8 cellular contexts compared by ENCODE assay signal in the genomic region with DNA sequence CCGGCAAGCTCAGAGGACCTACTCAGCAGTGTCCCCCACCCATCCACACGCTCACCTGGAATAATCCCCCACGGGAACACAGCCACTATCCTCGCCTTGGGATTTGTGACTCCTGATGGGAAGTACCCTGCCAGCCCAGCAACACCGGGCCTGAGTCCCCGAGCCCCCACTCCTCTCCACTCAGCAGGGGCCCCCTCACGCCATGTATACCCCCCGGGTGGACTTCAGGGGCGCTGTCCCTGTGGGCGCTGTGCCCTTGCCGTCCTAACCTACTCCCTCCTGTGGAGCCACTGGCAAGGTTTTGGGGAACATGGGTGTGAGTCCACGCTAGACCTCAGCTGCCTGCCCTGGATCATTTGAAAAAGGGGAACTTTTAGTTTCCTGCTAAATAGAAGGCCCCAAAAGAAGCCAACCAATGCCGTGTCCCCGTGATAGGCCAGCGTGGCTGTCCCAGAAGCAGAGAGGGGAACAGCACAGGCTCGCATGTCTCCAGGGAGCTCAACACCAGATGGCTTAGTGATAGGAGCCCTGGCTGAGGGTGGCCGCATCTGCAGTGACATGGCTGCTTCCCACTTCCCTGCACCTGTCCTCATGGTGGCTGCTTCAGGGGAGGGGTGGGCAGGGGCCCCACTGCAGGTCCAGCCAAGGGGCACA.
DNase-seq lines count a peak whose midpoint lies in the region; ATAC-seq and TF ChIP-seq lines count a peak whose summit lies in the region.

No MANE protein-coding gene starts in this region.

- TF ChIP-seq POLR2A in upper lobe of left lung (IDR thresholded peaks at IDR 0.05): peak in 1 of 4 donors; percentile 52

- H3K36me3 ChIP-seq in heart right ventricle (peaks cover 0 to 4% (median 0%) of the 10 kb centered on the region in 9 donors), left ventricle myocardium inferior (no peaks in the 10 kb centered on the region), upper lobe of left lung (no peaks in the 10 kb centered on the region)

- no peaks in the 10 kb centered on the region for H3K27me3 ChIP-seq in heart right ventricle
- no peaks in the 10 kb centered on the region for H3K27me3 ChIP-seq in left ventricle myocardium inferior (ENCODE audit: low read depth)
- H3K27me3 ChIP-seq in upper lobe of left lung: no peaks in the 10 kb centered on the region

- no peak for ATAC-seq in Right ventricle myocardium inferior
- ATAC-seq in heart right ventricle: no peak
- peak; percentile 11 to 17 for ATAC-seq in upper lobe of left lung (ENCODE audit: low FRiP score in 2 of 2)
- no peak for ATAC-seq in activated T-cell treated with anti-CD3 and anti-CD28 coated beads, Interleukin-2, amount 50 U/mL, for 72 hours (replicated peaks in 1 of 2)
- no peak for ATAC-seq in HG02840 (IDR thresholded peaks at IDR 0.05; ENCODE audit: low FRiP score, unreplicated experiment)

- H3K27ac ChIP-seq in heart right ventricle (peak overlapping the region in 3 of 10 donors; percentile 31 to 98 (median 80)), left ventricle myocardium inferior (replicated peaks) (peak overlapping the region; percentile 80), upper lobe of left lung (peak overlapping the region; percentile 83 to 96 (median 89))

- H3K4me1 Mint-ChIP-seq in activated T-cell treated with anti-CD3 and anti-CD28 coated beads, Interleukin-2, amount 50 U/mL, for 72 hours (ENCODE audit: low read depth): peaks cover 56% of the 10 kb centered on the region

- 77 to 87% methylated on average over 17 of the region's 17 CpGs for whole genome bisulfite sequencing in heart right ventricle, 2 donors
- WGBS in upper lobe of left lung, 2 donors: 74% methylated on average over 8 to 12 of the region's 17 CpGs

- H3K36me3 Mint-ChIP-seq in activated T-cell treated with anti-CD3 and anti-CD28 coated beads, Interleukin-2, amount 50 U/mL, for 72 hours (ENCODE audit: insufficient read depth in 2 of 2): peaks cover 2 to 5% of the 10 kb centered on the region in 2 donors

- H3K4me1 ChIP-seq in heart right ventricle: peaks cover 12 to 81% (median 40%) of the 10 kb centered on the region in 9 donors
- peaks cover 58% of the 10 kb centered on the region for H3K4me1 ChIP-seq in left ventricle myocardium inferior
- peaks cover 41 to 56% (median 50%) of the 10 kb centered on the region in 4 donors for H3K4me1 ChIP-seq in upper lobe of left lung

- H3K4me3 Mint-ChIP-seq in activated T-cell treated with anti-CD3 and anti-CD28 coated beads, Interleukin-2, amount 50 U/mL, for 72 hours: no peak overlapping the region

- TF ChIP-seq CTCF in heart right ventricle (IDR thresholded peaks at IDR 0.05) (no peak), left ventricle myocardium inferior (IDR thresholded peaks at IDR 0.05; ENCODE audit: borderline replicate concordance) (no peak), upper lobe of left lung (IDR thresholded peaks at IDR 0.05) (no peak)

- H3K9me3 Mint-ChIP-seq in activated T-cell treated with anti-CD3 and anti-CD28 coated beads, Interleukin-2, amount 50 U/mL, for 72 hours: no peaks in the 10 kb centered on the region

- POLR2A ChIA-PET in HEK293T (lab: Yijun Ruan, JAX): no interaction called here

- no peak overlapping the region for H3K4me3 ChIP-seq in heart right ventricle
- no peak overlapping the region for H3K4me3 ChIP-seq in left ventricle myocardium inferior
- H3K4me3 ChIP-seq in upper lobe of left lung: no peak overlapping the region

- intact Hi-C loops in Right ventricle myocardium inferior (cut with DNase I): no loop called here
- intact Hi-C loops in heart right ventricle (cut with DNase I): loop anchor here in 3 of 10 donors (5.0 to 10.0 kb wide), 4 partner anchors 45 to 160 kb away; no protein-coding TSS in a partner anchor
- intact Hi-C loops in left ventricle myocardium inferior (cut with micrococcal nuclease): no loop called here

- H3K9me3 ChIP-seq in heart right ventricle (no peaks in the 10 kb centered on the region), left ventricle myocardium inferior (replicated peaks) (no peaks in the 10 kb centered on the region), upper lobe of left lung (no peaks in the 10 kb centered on the region)

- CTCF ChIA-PET in HEK293T (lab: Yijun Ruan, JAX): no interaction called here

- TF ChIP-seq EP300 in upper lobe of left lung (IDR thresholded peaks at IDR 0.05): no peak

- DNase-seq in Right ventricle myocardium inferior (ENCODE audit: missing footprints): peak; percentile 73
- DNase-seq in heart right ventricle: no peak
- peak; percentile 48 for DNase-seq in NCI-H1694 treated with DMSO at 0.1 percent for 48 hours (lab: John Stamatoyannopoulos, UW)
- no peak for DNase-seq in left ventricle myocardium inferior
- DNase-seq in upper lobe of left lung: peak; percentile 56 to 60
- DNase-seq in HEK293T (ENCODE audit: extremely low spot score): no peak
- no peak for DNase-seq in activated T-cell treated with anti-CD3 and anti-CD28 coated beads, Interleukin-2, amount 50 U/mL, for 72 hours

- H3K27ac Mint-ChIP-seq in activated T-cell treated with anti-CD3 and anti-CD28 coated beads, Interleukin-2, amount 50 U/mL, for 72 hours: no peak overlapping the region

- H3K27me3 Mint-ChIP-seq in activated T-cell treated with anti-CD3 and anti-CD28 coated beads, Interleukin-2, amount 50 U/mL, for 72 hours (ENCODE audit: low read depth): no peaks in the 10 kb centered on the region

TF ChIP-seq in HEK293T, 16 proteins besides CTCF, POLR2A, EP300 and RAD21:
- TF ChIP-seq L3MBTL2 (conservative IDR thresholded peaks at IDR 0.05) (no peak), SUZ12 (IDR thresholded peaks at IDR 0.05) (no peak), TARDBP (IDR thresholded peaks at IDR 0.05) (no peak), ZNF384 (IDR thresholded peaks at IDR 0.05) (no peak), BHLHE40 (IDR thresholded peaks at IDR 0.05; ENCODE audit: borderline replicate concordance) (no peak), LEF1 (IDR thresholded peaks at IDR 0.05; ENCODE audit: borderline replicate concordance) (no peak), FOXM1 (IDR thresholded peaks at IDR 0.05; ENCODE audit: borderline replicate concordance) (no peak), NFRKB (IDR thresholded peaks at IDR 0.05) (no peak), ARNT (IDR thresholded peaks at IDR 0.05) (no peak), FOXA1 (IDR thresholded peaks at IDR 0.05) (no peak), ELF4 (IDR thresholded peaks at IDR 0.05) (no peak), HDGF (IDR thresholded peaks at IDR 0.05; ENCODE audit: borderline replicate concordance) (no peak), CTBP1 (IDR thresholded peaks at IDR 0.05; ENCODE audit: borderline replicate concordance) (no peak), SP1 (IDR thresholded peaks at IDR 0.05) (no peak), FOXK2 (IDR thresholded peaks at IDR 0.05) (no peak)
- TF ChIP-seq, protein P1, sequence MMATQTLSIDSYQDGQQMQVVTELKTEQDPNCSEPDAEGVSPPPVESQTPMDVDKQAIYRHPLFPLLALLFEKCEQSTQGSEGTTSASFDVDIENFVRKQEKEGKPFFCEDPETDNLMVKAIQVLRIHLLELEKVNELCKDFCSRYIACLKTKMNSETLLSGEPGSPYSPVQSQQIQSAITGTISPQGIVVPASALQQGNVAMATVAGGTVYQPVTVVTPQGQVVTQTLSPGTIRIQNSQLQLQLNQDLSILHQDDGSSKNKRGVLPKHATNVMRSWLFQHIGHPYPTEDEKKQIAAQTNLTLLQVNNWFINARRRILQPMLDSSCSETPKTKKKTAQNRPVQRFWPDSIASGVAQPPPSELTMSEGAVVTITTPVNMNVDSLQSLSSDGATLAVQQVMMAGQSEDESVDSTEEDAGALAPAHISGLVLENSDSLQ (IDR thresholded peaks at IDR 0.05): no peak

Comparison
In these comparisons a context has a peak if more than half of its experiments do, and no peak if none do; other contexts are left out.
1. DNase-seq: peak in Right ventricle myocardium inferior (single experiment), NCI-H1694 treated with DMSO at 0.1 percent for 48 hours (single experiment) and upper lobe of left lung (2 of 2); none in heart right ventricle (0 of 2), left ventricle myocardium inferior (single experiment), HEK293T (single experiment) and activated T-cell treated with anti-CD3 and anti-CD28 coated beads, Interleukin-2, amount 50 U/mL, for 72 hours (0 of 2).
2. ATAC-seq: peak in upper lobe of left lung (2 of 2); none in Right ventricle myocardium inferior (single experiment), heart right ventricle (0 of 8), activated T-cell treated with anti-CD3 and anti-CD28 coated beads, Interleukin-2, amount 50 U/mL, for 72 hours (0 of 2) and HG02840 (single experiment).